ENCODE assay signal across 8 cellular contexts in genomic region chr6:109381007-109381746, GRCh38. TPM values are rescaled to one million over a fixed set of nuclear protein-coding genes. Genes with fewer than 3 reads are reported as not detected.
DNase-seq lines count a peak whose midpoint lies in the region; ATAC-seq, FAIRE-seq and TF ChIP-seq lines count a peak whose summit lies in the region.

No MANE protein-coding gene starts in this region.

- peak overlapping the region; percentile 86 to 94 (median 89) for H3K27ac Mint-ChIP-seq in H9

- peaks cover 28% of the 10 kb centered on the region for H3K36me3 ChIP-seq in SK-N-MC (ENCODE audit: insufficient read depth, low read length)
- H3K36me3 ChIP-seq in esophagus (ENCODE audit: control insufficient read depth in 2 of 2, insufficient read depth in 2 of 2, low read length in 1 of 2): peaks cover 0 to 3% of the 10 kb centered on the region in 2 donors
- H3K36me3 ChIP-seq in pancreas: peaks cover 0 to 15% (median 0%) of the 10 kb centered on the region in 3 donors

- no peak overlapping the region for H2BK120ac ChIP-seq in H9 (ENCODE audit: low read depth, low read length, poor library complexity, severe bottlenecking)

- H3K23ac ChIP-seq in H9 (ENCODE audit: insufficient read length, low read depth, low read length): peak overlapping the region; percentile 7

- H3K4me2 ChIP-seq in H9 (ENCODE audit: insufficient read depth, insufficient read length, low read length): peak overlapping the region; percentile 62

- no peaks in the 10 kb centered on the region for H3K27me3 Mint-ChIP-seq in H9 (ENCODE audit: low read depth)

- H3K9me3 ChIP-seq in H9 (ENCODE audit: control insufficient read depth, low read depth, low read length): no peaks in the 10 kb centered on the region
- H3K9me3 ChIP-seq in SK-N-MC (ENCODE audit: low read depth, low read length): no peaks in the 10 kb centered on the region
- H3K9me3 ChIP-seq in esophagus (ENCODE audit: control insufficient read depth in 2 of 2, insufficient read depth in 1 of 2, low read depth in 1 of 2, low read length in 1 of 2): no peaks in the 10 kb centered on the region
- no peaks in the 10 kb centered on the region for H3K9me3 ChIP-seq in pancreas

- TF ChIP-seq CTCF in H9 (conservative IDR thresholded peaks at IDR 0.05) (no peak), pancreas (IDR thresholded peaks at IDR 0.05) (no peak), GM13976 (IDR thresholded peaks at IDR 0.05; ENCODE audit: borderline replicate concordance, control extremely low read depth, extremely low read depth, insufficient read depth, missing control alignments) (no peak)

- no peak overlapping the region for H4K8ac ChIP-seq in H9 (replicated peaks; ENCODE audit: insufficient read length, low read depth, low read length)

- peak; percentile 64 for DNase-seq in CD1c-positive myeloid dendritic cell (ENCODE audit: extremely low spot score)
- DNase-seq in H9: no peak
- DNase-seq in SK-N-MC (ENCODE audit: low read depth, low spot score): no peak
- no peak for DNase-seq in pancreas
- no peak for DNase-seq in GM13976 (ENCODE audit: low spot score)
- no peak for DNase-seq in retina

- H3K79me2 ChIP-seq in H9 (ENCODE audit: insufficient read depth, low read length): peaks cover 23% of the 10 kb centered on the region

- ATAC-seq in pancreas: no peak
- ATAC-seq in GM21737 (IDR thresholded peaks at IDR 0.05; ENCODE audit: unreplicated experiment): no peak

- H4K5ac ChIP-seq in H9 (ENCODE audit: insufficient read length, low read depth, low read length): no peak overlapping the region

- no peak overlapping the region for H2AK5ac ChIP-seq in H9 (ENCODE audit: insufficient read length, low read length)

- no peaks in the 10 kb centered on the region for H3K79me1 ChIP-seq in H9 (ENCODE audit: insufficient read depth, low read depth, low read length, poor library complexity, severe bottlenecking)

- no peak for FAIRE-seq in pancreas (lab: Jason Lieb, UNC)

- H3K14ac ChIP-seq in H9 (ENCODE audit: insufficient read depth, low read length): peak overlapping the region; percentile 87; the same call in 1 of the 2 replicates

- in situ Hi-C loops in GM13976 (cut with MboI; ENCODE audit: low sequenced_read_pairs, unreplicated experiment): loop anchor here (10.0 kb wide), 2 partner anchors 196 to 286 kb away; partner anchors contain the start of genes CEP57L1 and SESN1

- H3K4me1 Mint-ChIP-seq in H9: peaks cover 22 to 23% of the 10 kb centered on the region in 2 experiments

- H3T11ph ChIP-seq in H9 (ENCODE audit: low read length): no peak overlapping the region

- no peaks in the 10 kb centered on the region for H3K9me3 Mint-ChIP-seq in H9

- no peak overlapping the region for H4K91ac ChIP-seq in H9 (ENCODE audit: insufficient read length, low read depth, low read length)

- WGBS in H9 (ENCODE audit: extremely low coverage, insufficient read length, low lambda C conversion rate): no CpG with 5 or more reads among the region's 26 CpGs
- 1% methylated on average over 26 of the region's 26 CpGs for WGBS in esophagus, 2 donors
- 0% methylated on average over 26 of the region's 26 CpGs for WGBS in pancreas, 2 donors

- H3K27me3 ChIP-seq in H9 (ENCODE audit: insufficient read depth, low read length) (no peaks in the 10 kb centered on the region), esophagus (ENCODE audit: control insufficient read depth in 1 of 2, insufficient read depth in 2 of 2, low read length in 2 of 2) (no peaks in the 10 kb centered on the region), pancreas (no peaks in the 10 kb centered on the region)

- H3K4me3 ChIP-seq in SK-N-MC: peak overlapping the region; percentile 96
- H3K4me3 ChIP-seq in esophagus (ENCODE audit: low read depth in 1 of 2, low read length in 2 of 2): peak overlapping the region; percentile 68 to 99
- peak overlapping the region; percentile 68 to 97 (median 84) for H3K4me3 ChIP-seq in pancreas

- H3K18ac ChIP-seq in H9 (ENCODE audit: insufficient read length, low read depth, low read length): peak overlapping the region; percentile 78

- peaks cover 14 to 30% (median 28%) of the 10 kb centered on the region in 3 experiments; a peak in 6 of 7 replicates for H3K36me3 Mint-ChIP-seq in H9 (ENCODE audit: insufficient read depth in 1 of 3, low read depth in 3 of 3)

- peak overlapping the region; percentile 85 to 89 for H3K4me3 Mint-ChIP-seq in H9

- peak overlapping the region; percentile 95 for H3K9ac ChIP-seq in H9 (ENCODE audit: extremely low read depth, insufficient read length, low read length)
- peak overlapping the region; percentile 86 for H3K9ac ChIP-seq in SK-N-MC (ENCODE audit: insufficient read length)

- no peak overlapping the region for H3K4ac ChIP-seq in H9 (ENCODE audit: low read depth, low read length)

- H3K23me2 ChIP-seq in H9 (ENCODE audit: insufficient read length, low read depth, low read length, poor library complexity, severe bottlenecking): peaks cover 5% of the 10 kb centered on the region

- H2BK5ac ChIP-seq in H9 (ENCODE audit: insufficient read length, low read length): no peak overlapping the region

- H3K27ac ChIP-seq in H9 (ENCODE audit: insufficient read length, low read depth, low read length) (no peak overlapping the region), SK-N-MC (no peak overlapping the region; the same call in 1 of the 2 replicates), esophagus (ENCODE audit: low read depth in 2 of 2, low read length in 1 of 2) (peak overlapping the region; percentile 96 to 100), pancreas (peak overlapping the region; percentile 98 to 100 (median 100))

- H2BK20ac ChIP-seq in H9 (ENCODE audit: low read depth, low read length, poor library complexity, severe bottlenecking): no peak overlapping the region

- H3K4me1 ChIP-seq in H9 (ENCODE audit: insufficient read depth, low read length) (no peaks in the 10 kb centered on the region), esophagus (ENCODE audit: control insufficient read depth in 2 of 2, insufficient read depth in 2 of 2, low read length in 1 of 2) (no peaks in the 10 kb centered on the region), pancreas (peaks cover 5 to 24% (median 19%) of the 10 kb centered on the region in 3 donors)

- intact Hi-C loops in pancreas (cut with DNase I): no loop called here

- no peak overlapping the region for H2BK12ac ChIP-seq in H9 (ENCODE audit: insufficient read length, low read depth, low read length)

- no peak overlapping the region for H3K56ac ChIP-seq in H9 (ENCODE audit: insufficient read length, low read depth, low read length)

- H2AFZ ChIP-seq in H9 (ENCODE audit: low read length): no peak overlapping the region

- H4K20me1 ChIP-seq in H9 (ENCODE audit: control insufficient read depth, insufficient read depth, insufficient read length): no peaks in the 10 kb centered on the region

- H2BK15ac ChIP-seq in H9 (ENCODE audit: low read depth, low read length): no peak overlapping the region

RNA-seq across cellular contexts. Expression of gene CD164, which starts 1.1 kb away (rescaled TPM):
- total RNA-seq in H9 (2021) (130 and 132 TPM in 2 replicates), pancreas (100 to 1,000 TPM in 4 of 6 donors, 10 to 100 TPM in 2; 80.0 to 147 (median 104) TPM)
- polyA plus RNA-seq in esophagus (10 to 100 TPM; 56.9 to 66.9 TPM), pancreas (100 to 1,000 TPM in 1 of 2 donors, 10 to 100 TPM in 1; 53.6 to 120 TPM)

RNA-seq across cellular contexts. Expression of gene PPIL6, which starts 59.3 kb away (rescaled TPM):
- total RNA-seq in H9 (2021) (0.26 and 1.0 TPM in 2 replicates), pancreas (1 to 10 TPM; 1.5 to 3.4 (median 2.0) TPM)
- polyA plus RNA-seq in esophagus (under 1 TPM; 0.16 to 0.82 TPM), pancreas (1 to 10 TPM; 1.1 to 3.3 TPM)

RNA-seq across cellular contexts. Expression of gene SMPD2, which starts 59.3 kb away (rescaled TPM):
- total RNA-seq in H9 (2021): 13.0 and 13.1 TPM in 2 replicates
- polyA plus RNA-seq in esophagus: 10 to 100 TPM; 22.9 to 25.5 TPM
- 10 to 100 TPM in 2 of 6 donors, 1 to 10 TPM in 4; 7.1 to 10.5 (median 8.9) TPM for total RNA-seq in pancreas
- polyA plus RNA-seq in pancreas: 10 to 100 TPM; 15.9 to 17.0 TPM

Comparison
In these comparisons a context has a peak if more than half of its experiments do, and no peak if none do; other contexts are left out.
1. H3K27ac ChIP-seq: peak in esophagus (2 of 2) and pancreas (4 of 4); none in H9 (single experiment) and SK-N-MC (single experiment).
2. Peak in every context shown above with its lines, with median percentiles within 50 percentile points of each other: H3K4me3 ChIP-seq.